Comparison of ENCODE assay signal across 33 cellular contexts in genomic region chr13:90793261-90793785, GRCh38.
"Had no signal": no experiment of that assay in that cellular context is flagged by ENCODE, and none has a peak within 500 bp of the region (broad histone marks: within the 10 kb centered on the region; RNA-seq: fewer than 3 reads in every experiment).

No MANE protein-coding gene starts in this region.

- H3K9me3 ChIP-seq: adrenal gland, ascending aorta, heart left ventricle, mucosa of descending colon, pancreas, prostate gland, right atrium auricular region, stomach, thyroid gland, upper lobe of right lung had no signal

- H3K36me3 Mint-ChIP-seq: activated naive CD8-positive, alpha-beta T cell treated with anti-CD3 and anti-CD28 coated beads for 36 hours; stimulated activated naive B cell treated with anti-CD40 and anti-IgM and Interleukin-4, amounts not matched to agents 10 μg/mL and 1 μg/mL and 100 μg/mL, for 72 hours had no signal

- H3K27ac ChIP-seq: adrenal gland, ascending aorta, heart left ventricle, pancreas, prostate gland, right atrium auricular region, stomach, thyroid gland, upper lobe of right lung, VCaP had no signal

- H3K4me1 ChIP-seq: ascending aorta, pancreas, prostate gland, right atrium auricular region, stomach, thyroid gland, upper lobe of right lung had no signal

- H3K9me3 Mint-ChIP-seq: activated T-helper 1 cell treated with anti-CD3 and anti-CD28 coated beads, Interleukin-12 subunit alpha, Interleukin-12 subunit beta, Interleukin-2, Interleukin-4 antibody, amounts not matched to agents 30 ng/mL and 10 ng/mL and 1 ng/mL, durations not matched to agents 14 hours and 24 hours and 36 hours; nephron; T-helper 1 cell treated with Interleukin-12 subunit alpha and Interleukin-12 subunit beta and Interleukin-4 antibody, amounts not matched to agents 30 μg/mL and 1 μg/mL, for 36 hours had no signal

- H3K4me3 ChIP-seq: adrenal gland, ascending aorta, heart left ventricle, mucosa of descending colon, pancreas, prostate gland, right atrium auricular region, stomach, thyroid gland, upper lobe of right lung had no signal

- H3K4me1 Mint-ChIP-seq: activated naive CD8-positive, alpha-beta T cell treated with anti-CD3 and anti-CD28 coated beads for 36 hours; central memory CD8-positive, alpha-beta T cell; nephron; stimulated activated naive B cell treated with anti-CD40 and anti-IgM and Interleukin-4, amounts not matched to agents 10 μg/mL and 1 μg/mL and 100 μg/mL, for 72 hours had no signal

- H3K27me3 Mint-ChIP-seq: activated naive CD8-positive, alpha-beta T cell treated with anti-CD3 and anti-CD28 coated beads for 36 hours; central memory CD8-positive, alpha-beta T cell; stimulated activated naive B cell treated with anti-CD40 and anti-IgM and Interleukin-4, amounts not matched to agents 10 μg/mL and 1 μg/mL and 100 μg/mL, for 72 hours had no signal

- H3K36me3 ChIP-seq: adrenal gland, ascending aorta, heart left ventricle, pancreas, prostate gland, right atrium auricular region, stomach, thyroid gland, upper lobe of right lung had no signal

- H3K27ac Mint-ChIP-seq: activated naive CD4-positive, alpha-beta T cell treated with anti-CD3 and anti-CD28 coated beads for 36 hours; activated naive CD8-positive, alpha-beta T cell treated with anti-CD3 and anti-CD28 coated beads for 36 hours; activated T-helper 1 cell treated with anti-CD3 and anti-CD28 coated beads, Interleukin-12 subunit alpha, Interleukin-12 subunit beta, Interleukin-2, Interleukin-4 antibody, amounts not matched to agents 30 ng/mL and 10 ng/mL and 1 ng/mL, durations not matched to agents 14 hours and 24 hours and 36 hours; nephron; stimulated activated naive B cell treated with anti-CD40 and anti-IgM and Interleukin-4, amounts not matched to agents 10 μg/mL and 1 μg/mL and 100 μg/mL, for 72 hours; T-helper 1 cell treated with Interleukin-12 subunit alpha and Interleukin-12 subunit beta and Interleukin-4 antibody, amounts not matched to agents 30 μg/mL and 1 μg/mL, for 36 hours had no signal

- H3K27me3 ChIP-seq: adrenal gland, ascending aorta, heart left ventricle, pancreas, right atrium auricular region, stomach, thyroid gland, upper lobe of right lung had no signal

- DNase-seq: activated CD4-positive, alpha-beta T cell treated with anti-CD3 and anti-CD28 coated beads for 4 hours; activated CD4-positive, alpha-beta T cell treated with anti-CD3 and anti-CD28 coated beads, Interleukin-2, amount 50 U/mL, for 4 hours; activated effector memory CD4-positive, alpha-beta T cell treated with anti-CD3 and anti-CD28 coated beads, Interleukin-2, amount 50 U/mL, for 16 hours; activated naive CD4-positive, alpha-beta T cell treated with anti-CD3 and anti-CD28 coated beads for 36 hours; activated naive CD8-positive, alpha-beta T cell treated with anti-CD3 and anti-CD28 coated beads for 36 hours; adrenal gland; effector CD8-positive, alpha-beta T cell; foreskin fibroblast; heart left ventricle; left ventricle myocardium superior; mucosa of descending colon; nucleus accumbens; pancreas; stimulated activated CD4-positive, alpha-beta T cell treated with anti-CD3 and anti-CD28 coated beads, Interleukin-15, amount 100 ng/mL, for 24 hours; stimulated activated CD4-positive, alpha-beta T cell treated with anti-CD3 and anti-CD28 coated beads, Interleukin-2, amount 100 ng/mL, for 24 hours; stimulated activated naive B cell treated with anti-CD40 and anti-IgM and Interleukin-4, amounts not matched to agents 10 μg/mL and 1 μg/mL and 100 μg/mL, for 72 hours; stomach; SW 1271; T-helper 9 cell; thyroid gland; upper lobe of right lung had no signal

- H3K4me3 Mint-ChIP-seq: activated naive CD4-positive, alpha-beta T cell treated with anti-CD3 and anti-CD28 coated beads for 36 hours; activated naive CD8-positive, alpha-beta T cell treated with anti-CD3 and anti-CD28 coated beads for 36 hours; activated T-helper 1 cell treated with anti-CD3 and anti-CD28 coated beads, Interleukin-12 subunit alpha, Interleukin-12 subunit beta, Interleukin-2, Interleukin-4 antibody, amounts not matched to agents 30 ng/mL and 10 ng/mL and 1 ng/mL, durations not matched to agents 14 hours and 24 hours and 36 hours; central memory CD8-positive, alpha-beta T cell; nephron; stimulated activated naive B cell treated with anti-CD40 and anti-IgM and Interleukin-4, amounts not matched to agents 10 μg/mL and 1 μg/mL and 100 μg/mL, for 72 hours; T-helper 1 cell treated with Interleukin-12 subunit alpha and Interleukin-12 subunit beta and Interleukin-4 antibody, amounts not matched to agents 30 μg/mL and 1 μg/mL, for 36 hours had no signal

- FAIRE-seq: bronchial epithelial cell, colon, islet of Langerhans, pancreas, TTC549 had no signal
